27 cellular contexts compared by ENCODE assay signal in the genomic region with DNA sequence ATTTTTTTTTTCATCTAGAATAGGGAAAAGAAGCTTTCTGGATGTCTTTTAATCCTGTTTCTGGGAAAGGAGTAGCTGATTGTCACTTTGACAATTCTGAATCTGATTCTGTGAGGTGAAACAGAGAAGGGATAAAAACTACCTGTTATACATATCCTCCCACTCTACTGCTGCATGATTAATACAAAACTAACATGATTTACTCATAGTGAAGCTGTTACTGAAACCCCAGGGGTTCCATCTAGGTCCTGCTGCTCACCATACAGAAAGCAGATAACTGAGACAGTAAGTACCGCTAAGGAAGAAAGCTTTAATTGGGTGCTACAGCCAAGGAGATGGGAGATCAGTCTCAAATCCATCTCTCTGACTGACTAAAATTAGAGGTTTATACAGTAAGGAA.
"Had no signal": no experiment of that assay in that cellular context is flagged by ENCODE, and none has a peak within 500 bp of the region (broad histone marks: within the 10 kb centered on the region; RNA-seq: fewer than 3 reads in every experiment).

No MANE protein-coding gene starts in this region.

- H3K27me3 ChIP-seq: SJCRH30 had no signal

- H3K4me3 ChIP-seq: SJCRH30, SK-N-MC had no signal

- H3K27ac ChIP-seq: SJCRH30, SK-N-MC had no signal

- ATAC-seq: activated naive CD8-positive, alpha-beta T cell treated with anti-CD3 and anti-CD28 coated beads, Interleukin-2, amount 50 U/mL, for 24 hours; activated T-cell treated with anti-CD3 and anti-CD28 coated beads, Interleukin-2, amount 50 U/mL, for 4 hours; Panc1 had no signal

- H3K9me3 ChIP-seq: SJCRH30 had no signal

- H3K9me3 Mint-ChIP-seq: activated naive CD4-positive, alpha-beta T cell treated with anti-CD3 and anti-CD28 coated beads, Interleukin-2, amount 10 ng/mL, durations not matched to agents 7 days and 5 days; activated T-cell treated with anti-CD3 and anti-CD28 coated beads, Interleukin-2, amount 50 U/mL, for 4 hours; activated T-helper 1 cell treated with anti-CD3 and anti-CD28 coated beads, Interleukin-12 subunit alpha, Interleukin-12 subunit beta, Interleukin-2, Interleukin-4 antibody, amounts not matched to agents 30 ng/mL and 10 ng/mL and 1 ng/mL, durations not matched to agents 14 hours and 24 hours and 36 hours had no signal

- H3K27ac Mint-ChIP-seq: activated CD4-positive, alpha-beta T cell treated with anti-CD3 and anti-CD28 coated beads, Interleukin-2, amount 10 ng/mL, durations not matched to agents 24 days and 14 days; activated naive CD4-positive, alpha-beta T cell treated with anti-CD3 and anti-CD28 coated beads, Interleukin-2, amount 10 ng/mL, durations not matched to agents 7 days and 5 days; activated naive CD8-positive, alpha-beta T cell; activated naive CD8-positive, alpha-beta T cell treated with anti-CD3 and anti-CD28 coated beads, Interleukin-2, amount 50 U/mL, for 24 hours; activated T-helper 1 cell treated with anti-CD3 and anti-CD28 coated beads, Interleukin-12 subunit alpha, Interleukin-12 subunit beta, Interleukin-2, Interleukin-4 antibody, amounts not matched to agents 30 ng/mL and 10 ng/mL and 1 ng/mL, durations not matched to agents 14 hours and 24 hours and 36 hours; brain had no signal

- H3K4me1 Mint-ChIP-seq: activated CD4-positive, alpha-beta T cell treated with anti-CD3 and anti-CD28 coated beads, Interleukin-2, amount 10 ng/mL, durations not matched to agents 24 days and 14 days; activated naive CD4-positive, alpha-beta T cell treated with anti-CD3 and anti-CD28 coated beads, Interleukin-2, amount 10 ng/mL, durations not matched to agents 7 days and 5 days; activated naive CD8-positive, alpha-beta T cell treated with anti-CD3 and anti-CD28 coated beads, Interleukin-2, amount 50 U/mL, for 24 hours; brain had no signal

- H3K27me3 Mint-ChIP-seq: activated CD4-positive, alpha-beta T cell treated with anti-CD3 and anti-CD28 coated beads, Interleukin-2, amount 10 ng/mL, durations not matched to agents 24 days and 14 days; activated naive CD4-positive, alpha-beta T cell treated with anti-CD3 and anti-CD28 coated beads, Interleukin-2, amount 10 ng/mL, durations not matched to agents 7 days and 5 days; activated naive CD8-positive, alpha-beta T cell had no signal

- DNase-seq: activated CD4-positive, alpha-beta T cell treated with anti-CD3 and anti-CD28 coated beads, Interleukin-2, amount 10 ng/mL, durations not matched to agents 24 days and 14 days; activated CD4-positive, alpha-beta T cell treated with anti-CD3 and anti-CD28 coated beads, Interleukin-2, amount 50 U/mL, for 4 hours; activated CD8-positive, alpha-beta memory T cell treated with anti-CD3 and anti-CD28 coated beads, Interleukin-2, amount 50 U/mL, for 4 hours; activated effector memory CD4-positive, alpha-beta T cell treated with Interleukin-2 at 50 U/mL for 16 hours; activated naive CD4-positive, alpha-beta T cell treated with anti-CD3 and anti-CD28 coated beads, Interleukin-2, amount 10 ng/mL, durations not matched to agents 7 days and 5 days; activated naive CD8-positive, alpha-beta T cell treated with anti-CD3 and anti-CD28 coated beads, Interleukin-2, amount 50 U/mL, for 24 hours; activated T-cell treated with anti-CD3 and anti-CD28 coated beads for 4 hours; activated T-cell treated with anti-CD3 and anti-CD28 coated beads, Interleukin-2, amount 50 U/mL, for 4 hours; anterior cingulate cortex; central memory CD4-positive, alpha-beta T cell; Karpas-422; NCI-H1105; NCI-H1417 treated with DMSO at 0.1 percent for 48 hours; NCI-H187 treated with DMSO at 0.1 percent for 48 hours; NCI-H2081 treated with DMSO at 0.1 percent for 48 hours; NCI-H226; NCI-H446 treated with DMSO at 0.1 percent for 48 hours; NCI-H524; NCI-H69; NCI-H82; SHP77; SJCRH30 had no signal

- H3K4me3 Mint-ChIP-seq: activated CD4-positive, alpha-beta T cell treated with anti-CD3 and anti-CD28 coated beads, Interleukin-2, amount 10 ng/mL, durations not matched to agents 24 days and 14 days; activated naive CD4-positive, alpha-beta T cell treated with anti-CD3 and anti-CD28 coated beads, Interleukin-2, amount 10 ng/mL, durations not matched to agents 7 days and 5 days; activated naive CD8-positive, alpha-beta T cell; activated naive CD8-positive, alpha-beta T cell treated with anti-CD3 and anti-CD28 coated beads, Interleukin-2, amount 50 U/mL, for 24 hours; activated T-cell treated with anti-CD3 and anti-CD28 coated beads, Interleukin-2, amount 50 U/mL, for 4 hours; activated T-helper 1 cell treated with anti-CD3 and anti-CD28 coated beads, Interleukin-12 subunit alpha, Interleukin-12 subunit beta, Interleukin-2, Interleukin-4 antibody, amounts not matched to agents 30 ng/mL and 10 ng/mL and 1 ng/mL, durations not matched to agents 14 hours and 24 hours and 36 hours; brain had no signal

- H3K36me3 Mint-ChIP-seq: activated naive CD4-positive, alpha-beta T cell treated with anti-CD3 and anti-CD28 coated beads, Interleukin-2, amount 10 ng/mL, durations not matched to agents 7 days and 5 days; activated naive CD8-positive, alpha-beta T cell; brain had no signal

- H3K4me1 ChIP-seq: SJCRH30 had no signal

- H3K36me3 ChIP-seq: SJCRH30 had no signal
